Comparison of ENCODE assay signal across 8 cellular contexts in genomic region chr3:46693038-46693896, GRCh38. TPM values are rescaled to one million over a fixed set of nuclear protein-coding genes. Genes with fewer than 3 reads are reported as not detected.
A peak's percentile ranks its signal among the peaks of the same experiment; 100 is the strongest.
DNase-seq lines count a peak whose midpoint lies in the region; ATAC-seq and TF ChIP-seq lines count a peak whose summit lies in the region.

ALS2CL (minus strand) TSS chr3:46693679; CDS start chr3:46689440, 4,239 bp downstream.

- H3K9ac ChIP-seq in DND-41 (ENCODE audit: low read depth, low read length) (peak within 1 kb of the TSS; percentile 41), stomach smooth muscle (ENCODE audit: low read length in 2 of 2) (peak within 1 kb of the TSS; percentile 64 to 72)

- peak within 1 kb of the TSS; percentile 76 for H3K4me3 Mint-ChIP-seq in activated T-cell treated with anti-CD3 and anti-CD28 coated beads, Interleukin-2, amount 50 U/mL, for 24 hours
- peak within 1 kb of the TSS; percentile 77 to 80 (median 79) for H3K4me3 Mint-ChIP-seq in nephron

- no peaks in the 10 kb centered on the region for H4K20me1 ChIP-seq in DND-41 (ENCODE audit: insufficient read depth, low read length)

- DNase-seq in DND-41 (no peak), NB4 (ENCODE audit: low read depth) (peak; percentile 30)
- peak; percentile 84 for DNase-seq in activated T-cell treated with anti-CD3 and anti-CD28 coated beads, Interleukin-2, amount 50 U/mL, for 24 hours

- H3K4me2 ChIP-seq in DND-41 (ENCODE audit: insufficient read depth, low read length) = no peak within 1 kb of the TSS

- no peaks in the 10 kb centered on the region for H3K79me2 ChIP-seq in DND-41 (ENCODE audit: insufficient read depth, low read length)

- H3K4me3 ChIP-seq in DND-41 (ENCODE audit: low read depth in 1 of 2, low read length in 2 of 2) = no peak within 1 kb of the TSS
- H3K4me3 ChIP-seq in NB4 (ENCODE audit: low read depth, low read length) = no peak within 1 kb of the TSS
- H3K4me3 ChIP-seq in stomach smooth muscle (ENCODE audit: low read length in 2 of 2) = peak within 1 kb of the TSS; percentile 79 to 83

- H3K36me3 ChIP-seq in DND-41 (ENCODE audit: insufficient read depth, low read length) (no peaks in the 10 kb centered on the region), stomach smooth muscle (ENCODE audit: control insufficient read depth in 2 of 2, insufficient read depth in 2 of 2, low read length in 2 of 2) (no peaks in the 10 kb centered on the region)

- H3K27ac ChIP-seq in DND-41 (ENCODE audit: low read length) (peak within 1 kb of the TSS; percentile 84), stomach smooth muscle (ENCODE audit: low read length) (no peak within 1 kb of the TSS)

- H3K4me1 ChIP-seq in DND-41 (ENCODE audit: insufficient read depth, low read length) = peaks cover 27% of the 10 kb centered on the region
- H3K4me1 ChIP-seq in stomach smooth muscle (ENCODE audit: control insufficient read depth, insufficient read depth, low read length) = peaks cover 59% of the 10 kb centered on the region

- peaks cover 45% of the 10 kb centered on the region for H3K4me1 Mint-ChIP-seq in activated T-cell treated with anti-CD3 and anti-CD28 coated beads, Interleukin-2, amount 50 U/mL, for 24 hours (ENCODE audit: low read depth)
- H3K4me1 Mint-ChIP-seq in nephron = peaks cover 16% of the 10 kb centered on the region

- H3K27ac Mint-ChIP-seq in activated T-cell treated with anti-CD3 and anti-CD28 coated beads, Interleukin-2, amount 50 U/mL, for 24 hours = no peak within 1 kb of the TSS
- H3K27ac Mint-ChIP-seq in nephron = peak within 1 kb of the TSS in 2 of 3 experiments; percentile 25 to 54

- no peaks in the 10 kb centered on the region for H3K36me3 Mint-ChIP-seq in activated T-cell treated with anti-CD3 and anti-CD28 coated beads, Interleukin-2, amount 50 U/mL, for 24 hours (ENCODE audit: low read depth)
- H3K36me3 Mint-ChIP-seq in nephron (ENCODE audit: low read depth) = no peaks in the 10 kb centered on the region

- no peaks in the 10 kb centered on the region for H3K9me3 ChIP-seq in DND-41 (ENCODE audit: insufficient read depth, low read length, severe bottlenecking)
- H3K9me3 ChIP-seq in stomach smooth muscle (ENCODE audit: control insufficient read depth in 2 of 2, low read length in 2 of 2) = no peaks in the 10 kb centered on the region

- no peaks in the 10 kb centered on the region for H3K9me3 Mint-ChIP-seq in activated T-cell treated with anti-CD3 and anti-CD28 coated beads, Interleukin-2, amount 50 U/mL, for 24 hours
- no peaks in the 10 kb centered on the region for H3K9me3 Mint-ChIP-seq in nephron

- TF ChIP-seq POLR2A in NB4 (IDR thresholded peaks at IDR 0.05; ENCODE audit: extremely low read depth, insufficient read length) = no peak

- peak within 1 kb of the TSS; percentile 75 for H2AFZ ChIP-seq in DND-41 (ENCODE audit: low read depth, low read length)

- no peaks in the 10 kb centered on the region for H3K27me3 Mint-ChIP-seq in activated T-cell treated with anti-CD3 and anti-CD28 coated beads, Interleukin-2, amount 50 U/mL, for 24 hours
- H3K27me3 Mint-ChIP-seq in nephron (ENCODE audit: low read depth) = peaks cover 37% of the 10 kb centered on the region

- H3K27me3 ChIP-seq in DND-41 (ENCODE audit: insufficient read depth, low read length, poor library complexity) = no peaks in the 10 kb centered on the region
- H3K27me3 ChIP-seq in stomach smooth muscle (ENCODE audit: control insufficient read depth in 1 of 2, insufficient read depth in 2 of 2, low read length in 2 of 2) = peaks cover 3 to 4% of the 10 kb centered on the region in 2 donors

- TF ChIP-seq CTCF in DND-41 (IDR thresholded peaks at IDR 0.05; ENCODE audit: borderline replicate concordance, extremely low read depth, low read length, poor library complexity, severe bottlenecking) (no peak), NB4 (IDR thresholded peaks at IDR 0.05; ENCODE audit: low read depth, low read length) (no peak), nephron (IDR thresholded peaks at IDR 0.05; ENCODE audit: unreplicated experiment in 3 of 3) (no peak)

- ATAC-seq in DND-41 (ENCODE audit: insufficient read depth, low read depth) (no peak), esophagus mucosa (peak; percentile 64), GM21528 (IDR thresholded peaks at IDR 0.05; ENCODE audit: low FRiP score, unreplicated experiment) (no peak), GM21825 (IDR thresholded peaks at IDR 0.05; ENCODE audit: unreplicated experiment) (no peak)

RNA-seq across cellular contexts. Expression of gene ALS2CL, which starts in this region (rescaled TPM):
- 55.7 TPM for total RNA-seq in esophagus mucosa

Comparison
In these comparisons a context has a peak if more than half of its experiments do, and no peak if none do; other contexts are left out.
1. H3K4me3 ChIP-seq: peak in stomach smooth muscle (2 of 2); none in DND-41 (0 of 2) and NB4 (single experiment).